ENCODE assay signal across 27 cellular contexts in genomic region chr3:73009750-73010149, GRCh38. TPM values are rescaled to one million over a fixed set of nuclear protein-coding genes. Genes with fewer than 3 reads are reported as not detected.
DNase-seq lines count a peak whose midpoint lies in the region; ATAC-seq, FAIRE-seq and TF ChIP-seq lines count a peak whose summit lies in the region.
"Had no signal": no experiment of that assay in that cellular context is flagged by ENCODE, and none has a peak within 500 bp of the region (broad histone marks: within the 10 kb centered on the region; RNA-seq: fewer than 3 reads in every experiment).

No MANE protein-coding gene starts in this region.

- H3K4me2 ChIP-seq in HepG2 (ENCODE audit: low read depth, low read length), result no peak overlapping the region
- H3K4me2 ChIP-seq: BLaER1 treated with 17β-estradiol and CSF1 and Interleukin-3, amounts not matched to agents 10 nM and 100 nM; GM23338 had no signal

- no peak overlapping the region for H3K4me3 Mint-ChIP-seq in activated naive CD8-positive, alpha-beta T cell treated with anti-CD3 and anti-CD28 coated beads for 36 hours
- H3K4me3 Mint-ChIP-seq in mesothelial cell of epicardium, result no peak overlapping the region
- H3K4me3 Mint-ChIP-seq: GM23338, memory B cell had no signal

- no peak for TF ChIP-seq RAD21 in HepG2 (CRISPR knock-in tag; IDR thresholded peaks at IDR 0.05)

- intact Hi-C loops in HepG2 (cut with micrococcal nuclease; ENCODE audit: unreplicated experiment) (no loop called here), right lobe of liver (cut with DNase I) (no loop called here), thyroid gland (cut with DNase I) (no loop called here)

- no peak overlapping the region for H2AFZ ChIP-seq in HepG2 (ENCODE audit: low read length)
- H2AFZ ChIP-seq: GM23338 had no signal

- no peaks in the 10 kb centered on the region for H3K9me3 Mint-ChIP-seq in activated naive CD8-positive, alpha-beta T cell treated with anti-CD3 and anti-CD28 coated beads for 36 hours
- peaks cover 4% of the 10 kb centered on the region for H3K9me3 Mint-ChIP-seq in mesothelial cell of epicardium
- H3K9me3 Mint-ChIP-seq: activated T-cell treated with anti-CD3 and anti-CD28 coated beads, Interleukin-2, amount 50 U/mL, for 4 hours; GM23338; memory B cell; stimulated activated naive CD8-positive, alpha-beta T cell treated with anti-CD3 and anti-CD28 coated beads, Interleukin-15, Interleukin-2, amounts not matched to agents 100 ng/mL and 50 ng/mL, for 24 hours had no signal

- TF ChIP-seq POLR2A in HepG2 (IDR thresholded peaks at IDR 0.05; ENCODE audit: insufficient read depth in 1 of 2, low read depth in 2 of 2, low read length in 2 of 2) (no peak), right lobe of liver (IDR thresholded peaks at IDR 0.05) (no peak), thyroid gland (IDR thresholded peaks at IDR 0.05) (no peak)

- H3K36me3 Mint-ChIP-seq in activated naive CD8-positive, alpha-beta T cell treated with anti-CD3 and anti-CD28 coated beads for 36 hours, result peaks cover 69% of the 10 kb centered on the region
- peaks cover 32% of the 10 kb centered on the region for H3K36me3 Mint-ChIP-seq in mesothelial cell of epicardium

- peak overlapping the region; percentile 32 for H3K27ac Mint-ChIP-seq in activated naive CD8-positive, alpha-beta T cell treated with anti-CD3 and anti-CD28 coated beads for 36 hours
- peak overlapping the region; percentile 10 for H3K27ac Mint-ChIP-seq in mesothelial cell of epicardium

- TF ChIP-seq CTCF in HepG2 (CRISPR knock-in tag; IDR thresholded peaks at IDR 0.05) (no peak), right lobe of liver (IDR thresholded peaks at IDR 0.05) (no peak), mesothelial cell of epicardium (IDR thresholded peaks at IDR 0.05; ENCODE audit: unreplicated experiment) (no peak), thyroid gland (IDR thresholded peaks at IDR 0.05) (no peak)

- H3K4me1 Mint-ChIP-seq in activated naive CD8-positive, alpha-beta T cell treated with anti-CD3 and anti-CD28 coated beads for 36 hours, result peaks cover 60% of the 10 kb centered on the region
- H3K4me1 Mint-ChIP-seq in mesothelial cell of epicardium, result peaks cover 25% of the 10 kb centered on the region

- H3K9me3 ChIP-seq in HepG2 (ENCODE audit: low read length) (no peaks in the 10 kb centered on the region), right lobe of liver (no peaks in the 10 kb centered on the region), thyroid gland (no peaks in the 10 kb centered on the region)
- H3K9me3 ChIP-seq: breast epithelium, SJSA1, vagina had no signal

- H3K4me1 ChIP-seq in HepG2 (ENCODE audit: insufficient read depth, low read length), result peaks cover 72% of the 10 kb centered on the region
- H3K4me1 ChIP-seq in right lobe of liver, result peaks cover 0 to 20% (median 0%) of the 10 kb centered on the region in 4 donors
- peaks cover 18% of the 10 kb centered on the region in 2 donors for H3K4me1 ChIP-seq in thyroid gland
- H3K4me1 ChIP-seq: breast epithelium, SJSA1 had no signal

- no TSS peak for BruUV-seq in HepG2 (replicated peaks; lab: Mats Ljungman, UMichigan)

- peaks cover 100% of the 10 kb centered on the region for H3K79me2 ChIP-seq in HepG2 (ENCODE audit: insufficient read depth, low read length)

- H3K27me3 ChIP-seq in HepG2 (ENCODE audit: control insufficient read depth in 1 of 2, insufficient read depth in 2 of 2, low read length in 2 of 2) (no peaks in the 10 kb centered on the region), right lobe of liver (no peaks in the 10 kb centered on the region), thyroid gland (no peaks in the 10 kb centered on the region)
- H3K27me3 ChIP-seq: BLaER1 treated with 17β-estradiol and CSF1 and Interleukin-3, amounts not matched to agents 10 nM and 100 nM; breast epithelium; SJSA1; vagina had no signal

- no peaks in the 10 kb centered on the region for H3K27me3 Mint-ChIP-seq in activated naive CD8-positive, alpha-beta T cell treated with anti-CD3 and anti-CD28 coated beads for 36 hours
- H3K27me3 Mint-ChIP-seq in mesothelial cell of epicardium (ENCODE audit: low read depth), result no peaks in the 10 kb centered on the region
- H3K27me3 Mint-ChIP-seq: memory B cell; stimulated activated naive CD8-positive, alpha-beta T cell treated with anti-CD3 and anti-CD28 coated beads, Interleukin-15, Interleukin-2, amounts not matched to agents 100 ng/mL and 50 ng/mL, for 24 hours had no signal

- H3K9ac ChIP-seq in HepG2 (ENCODE audit: insufficient read depth, low read depth, low read length), result no peak overlapping the region
- H3K9ac ChIP-seq: BLaER1 treated with 17β-estradiol and CSF1 and Interleukin-3, amounts not matched to agents 10 nM and 100 nM had no signal

- no peak overlapping the region for H3K4me3 ChIP-seq in HepG2 (replicated peaks in 1 of 3; ENCODE audit: insufficient read depth in 1 of 3, low read depth in 2 of 3, low read length in 3 of 3)
- no peak overlapping the region for H3K4me3 ChIP-seq in right lobe of liver
- H3K4me3 ChIP-seq in thyroid gland (replicated peaks in 1 of 3), result no peak overlapping the region
- H3K4me3 ChIP-seq: BLaER1 treated with 17β-estradiol and CSF1 and Interleukin-3, amounts not matched to agents 10 nM and 100 nM; breast epithelium; GM23338; SJSA1; vagina had no signal

- 71% methylated on average over 3 of the region's 3 CpGs for WGBS in HepG2 (ENCODE audit: low lambda C conversion rate)
- 73% methylated on average over 3 of the region's 3 CpGs for WGBS in right lobe of liver (ENCODE audit: insufficient coverage, low coverage, low lambda C conversion rate, missing lambda C conversion rate)
- WGBS in thyroid gland, 2 donors, result 84 to 86% methylated on average over 3 of the region's 3 CpGs

- H3K27ac ChIP-seq in HepG2 (ENCODE audit: extremely low read length, insufficient read depth, low read length) (no peak overlapping the region), right lobe of liver (no peak overlapping the region), thyroid gland (no peak overlapping the region)
- H3K27ac ChIP-seq: BLaER1 treated with 17β-estradiol and CSF1 and Interleukin-3, amounts not matched to agents 10 nM and 100 nM; breast epithelium; coronary artery; RWPE1; SJSA1; vagina; WERI-Rb-1 had no signal

- no peak for TF ChIP-seq EP300 in HepG2 (IDR thresholded peaks at IDR 0.05; ENCODE audit: low read depth in 2 of 2, low read length in 2 of 2)
- no peak for TF ChIP-seq EP300 in HepG2 (CRISPR knock-in tag; IDR thresholded peaks at IDR 0.05; ENCODE audit: borderline replicate concordance)

- peaks cover 98% of the 10 kb centered on the region for H4K20me1 ChIP-seq in HepG2 (ENCODE audit: insufficient read depth, low read length)

- no peak for FAIRE-seq in HepG2 (lab: Jason Lieb, UNC)

- no peak for DNase-seq in HepG2 (ENCODE audit: low spot score)
- DNase-seq in right lobe of liver, result no peak
- DNase-seq in activated naive CD8-positive, alpha-beta T cell treated with anti-CD3 and anti-CD28 coated beads for 36 hours, result no peak
- DNase-seq in mesothelial cell of epicardium (ENCODE audit: low spot score in 2 of 2, unreplicated experiment in 2 of 2), result no peak
- no peak for DNase-seq in thyroid gland
- DNase-seq in AG08395 (ENCODE audit: low spot score), result no peak
- DNase-seq: activated CD4-positive, alpha-beta T cell treated with anti-CD3 and anti-CD28 coated beads for 48 hours; activated naive CD4-positive, alpha-beta T cell treated with Interleukin-2 at 50 U/mL for 16 hours; activated T-cell treated with anti-CD3 and anti-CD28 coated beads, Interleukin-2, amount 50 U/mL, for 4 hours; effector CD8-positive, alpha-beta T cell; NCI-H1092; NCI-H2171 treated with DMSO at 0.1 percent for 48 hours; NCI-H524 treated with DMSO at 0.1 percent for 48 hours; OCI-M1; right cardiac atrium; stimulated activated CD4-positive, alpha-beta T cell treated with anti-CD3 and anti-CD28 coated beads, Interleukin-1b, Interleukin-23, amount 100 ng/mL, for 48 hours; WERI-Rb-1 had no signal

- CTCF ChIA-PET in HepG2 (lab: Yijun Ruan, JAX; ENCODE audit: low intra/inter-chr PET ratio, low total read pairs), result no interaction called here

- H3K36me3 ChIP-seq in HepG2 (replicated peaks in 1 of 2; ENCODE audit: control insufficient read depth in 1 of 2, insufficient read depth in 2 of 2, low read length in 2 of 2), result peaks cover 8 to 31% of the 10 kb centered on the region in 2 experiments
- H3K36me3 ChIP-seq in right lobe of liver, result peaks cover 0 to 15% (median 0%) of the 10 kb centered on the region in 4 donors
- peaks cover 3 to 6% of the 10 kb centered on the region in 2 donors for H3K36me3 ChIP-seq in thyroid gland
- H3K36me3 ChIP-seq: breast epithelium, vagina had no signal

- in situ Hi-C loops in HepG2 (cut with HindIII; ENCODE audit: extremely low pct_ligation_motif_present, low pct_unique_long_range_greater_than_20kb), result loop anchor here (5.0 kb wide), 1 partner anchor 48 kb away; no protein-coding TSS in a partner anchor

- 0 out of 3 replicates have a peak, but pooled peaks have one; percentile 29 for ATAC-seq in HepG2
- ATAC-seq in right lobe of liver, result no peak
- no peak for ATAC-seq in GM19467 (IDR thresholded peaks at IDR 0.05; ENCODE audit: unreplicated experiment)
- ATAC-seq: activated T-cell treated with anti-CD3 and anti-CD28 coated beads, Interleukin-2, amount 50 U/mL, for 4 hours had no signal

- POLR2A ChIA-PET in HepG2 (lab: Yijun Ruan, JAX), result no interaction called here

RNA-seq across cellular contexts. Expression of gene PPP4R2, which starts 13.1 kb away (rescaled TPM):
- total RNA-seq in HepG2 (2016; rRNA removed; fragmentation: Illumina TruSeq; extraction: Trizol) (161 and 236 TPM in 2 replicates), right lobe of liver (10 to 100 TPM; 23.7 to 56.1 (median 42.3) TPM), mesothelial cell of epicardium (111 to 117 TPM (median 116 TPM) in 3 replicates), thyroid gland (10 to 100 TPM; 51.5 to 71.3 (median 66.0) TPM)
- total RNA-seq in HepG2 (2016; cell fraction: cytosol; rRNA removed; fragmentation: Illumina TruSeq; extraction: Trizol; ENCODE audit: low read depth), result 18.1 and 21.7 TPM in 2 replicates
- 150 and 234 TPM in 2 replicates for total RNA-seq in HepG2 (2016; cell fraction: insoluble cytoplasmic fraction; rRNA removed; fragmentation: Illumina TruSeq; extraction: Trizol)
- 72.3 and 89.6 TPM in 2 replicates for total RNA-seq in HepG2 (2016; cell fraction: membrane; rRNA removed; fragmentation: Illumina TruSeq; extraction: Trizol)
- 79.4 and 87.0 TPM in 2 replicates for total RNA-seq in HepG2 (2016; cell fraction: nucleus; rRNA removed; fragmentation: Illumina TruSeq; extraction: Trizol)
- polyA plus RNA-seq in HepG2 (2011; rRNA removed), result 15.7 and 22.3 TPM in 2 replicates
- polyA plus RNA-seq in HepG2 (2011; cell fraction: cytosol; rRNA removed), result 6.1 and 10.5 TPM in 2 replicates
- polyA plus RNA-seq in HepG2 (2011; cell fraction: nucleus; rRNA removed), result 8.1 and 12.7 TPM in 2 replicates
- polyA plus RNA-seq in HepG2 (2012), result 28.4 and 56.3 TPM in 2 replicates
- 6.1 and 6.8 TPM in 2 replicates for polyA plus RNA-seq in HepG2 (2016; cell fraction: cytosol; fragmentation: Illumina TruSeq; extraction: Trizol; ENCODE audit: low read depth)
- polyA plus RNA-seq in HepG2 (2016; cell fraction: insoluble cytoplasmic fraction; fragmentation: Illumina TruSeq; extraction: Trizol; ENCODE audit: low read depth), result 118 and 119 TPM in 2 replicates
- polyA plus RNA-seq in HepG2 (2016; cell fraction: membrane; fragmentation: Illumina TruSeq; extraction: Trizol; ENCODE audit: low read depth), result 23.0 and 29.4 TPM in 2 replicates
- 77.6 and 79.2 TPM in 2 replicates for polyA plus RNA-seq in HepG2 (2016; cell fraction: nucleus; fragmentation: Illumina TruSeq; extraction: Trizol; ENCODE audit: insufficient read depth, low read depth)
- polyA minus RNA-seq in HepG2 (2011; rRNA and poly(A)+ RNA removed; ENCODE audit: low replicate concordance), result 2.8 and 5.1 TPM in 2 replicates
- polyA minus RNA-seq in HepG2 (2011; cell fraction: cytosol; rRNA and poly(A)+ RNA removed), result 32.5 and 44.9 TPM in 2 replicates
- polyA minus RNA-seq in HepG2 (2011; cell fraction: nucleus; rRNA and poly(A)+ RNA removed), result 52.5 and 52.7 TPM in 2 replicates
- total RNA-seq in activated naive CD8-positive, alpha-beta T cell treated with anti-CD3 and anti-CD28 coated beads for 36 hours, result 100 to 1,000 TPM in 1 of 2 experiments, 10 to 100 TPM in 1; 99.3 to 102 TPM

RNA-seq across cellular contexts. Expression of gene EBLN2, which starts 51.7 kb away (rescaled TPM):
- total RNA-seq in HepG2 (2016; rRNA removed; fragmentation: Illumina TruSeq; extraction: Trizol) (1.3 and 8.3 TPM in 2 replicates), right lobe of liver (1 to 10 TPM; 1.5 to 3.8 (median 1.7) TPM), mesothelial cell of epicardium (10.5 to 11.3 TPM (median 10.7 TPM) in 3 replicates), thyroid gland (10 to 100 TPM in 2 of 4 donors, 1 to 10 TPM in 2; 8.5 to 12.7 (median 9.8) TPM)
- total RNA-seq in HepG2 (2016; cell fraction: cytosol; rRNA removed; fragmentation: Illumina TruSeq; extraction: Trizol; ENCODE audit: low read depth), result 3.8 and 3.9 TPM in 2 replicates
- 0.92 and 8.0 TPM in 2 replicates for total RNA-seq in HepG2 (2016; cell fraction: insoluble cytoplasmic fraction; rRNA removed; fragmentation: Illumina TruSeq; extraction: Trizol)
- total RNA-seq in HepG2 (2016; cell fraction: membrane; rRNA removed; fragmentation: Illumina TruSeq; extraction: Trizol), result 6.1 and 8.1 TPM in 2 replicates
- 22.4 and 25.8 TPM in 2 replicates for total RNA-seq in HepG2 (2016; cell fraction: nucleus; rRNA removed; fragmentation: Illumina TruSeq; extraction: Trizol)
- 2.6 and 3.3 TPM in 2 replicates for polyA plus RNA-seq in HepG2 (2011; rRNA removed)
- polyA plus RNA-seq in HepG2 (2011; cell fraction: cytosol; rRNA removed), result 0.21 and 0.36 TPM in 2 replicates
- 8.2 and 8.5 TPM in 2 replicates for polyA plus RNA-seq in HepG2 (2011; cell fraction: nucleus; rRNA removed)
- polyA plus RNA-seq in HepG2 (2012), result 1.7 and 1.9 TPM in 2 replicates
- not detected in 2 replicates for polyA plus RNA-seq in HepG2 (2016; cell fraction: cytosol; fragmentation: Illumina TruSeq; extraction: Trizol; ENCODE audit: low read depth)
- polyA plus RNA-seq in HepG2 (2016; cell fraction: insoluble cytoplasmic fraction; fragmentation: Illumina TruSeq; extraction: Trizol; ENCODE audit: low read depth), result 0.22 and 0.33 TPM in 2 replicates
- not detected in 2 replicates for polyA plus RNA-seq in HepG2 (2016; cell fraction: membrane; fragmentation: Illumina TruSeq; extraction: Trizol; ENCODE audit: low read depth)
- polyA plus RNA-seq in HepG2 (2016; cell fraction: nucleus; fragmentation: Illumina TruSeq; extraction: Trizol; ENCODE audit: insufficient read depth, low read depth), result 22.5 and 23.0 TPM in 2 replicates
- 6.9 and 7.2 TPM in 2 replicates for polyA minus RNA-seq in HepG2 (2011; rRNA and poly(A)+ RNA removed; ENCODE audit: low replicate concordance)
- 0.99 and 1.4 TPM in 2 replicates for polyA minus RNA-seq in HepG2 (2011; cell fraction: cytosol; rRNA and poly(A)+ RNA removed)
- 46.7 and 49.7 TPM in 2 replicates for polyA minus RNA-seq in HepG2 (2011; cell fraction: nucleus; rRNA and poly(A)+ RNA removed)
- 1 to 10 TPM; 3.5 to 3.6 TPM for total RNA-seq in activated naive CD8-positive, alpha-beta T cell treated with anti-CD3 and anti-CD28 coated beads for 36 hours
